In the genomic region with DNA sequence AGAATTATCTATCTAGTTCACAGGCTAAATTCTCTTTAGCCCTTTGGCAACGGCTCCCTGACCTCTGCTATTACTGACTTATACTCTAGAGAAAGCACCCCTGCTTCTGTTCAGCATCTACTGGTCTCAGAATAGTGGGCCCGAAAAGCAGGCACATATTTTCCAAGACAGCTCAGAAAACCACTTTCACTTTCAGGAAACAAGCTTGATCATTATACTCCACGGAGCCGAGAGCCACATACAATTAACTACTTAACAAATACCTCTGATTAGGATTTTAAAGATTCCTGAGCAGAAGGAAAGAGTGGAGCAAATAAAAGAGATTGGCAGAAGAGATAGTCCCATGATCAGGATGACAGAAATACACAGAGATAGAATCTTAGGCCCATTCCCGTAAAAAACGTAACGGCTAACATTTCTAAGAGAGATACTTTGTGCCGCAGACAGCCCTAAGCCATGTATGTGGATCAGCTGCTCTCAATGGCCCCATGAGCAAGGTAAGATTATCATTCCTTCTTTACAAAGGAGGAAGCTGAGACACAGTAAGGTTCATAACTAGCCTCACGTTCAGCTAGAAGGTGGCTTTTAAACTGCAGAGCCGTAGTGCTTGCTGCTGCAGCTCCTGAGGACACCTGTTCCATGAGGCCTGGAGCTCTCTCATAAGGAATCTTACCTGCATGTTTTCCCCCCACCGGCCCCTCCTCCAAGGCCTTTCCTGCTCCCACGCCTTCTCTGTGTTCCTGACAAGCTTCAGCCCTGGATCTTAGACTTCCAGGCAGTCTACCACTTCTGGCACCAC, we compare ENCODE assay signal across 10 cellular contexts.
DNase-seq lines count a peak whose midpoint lies in the region; ATAC-seq and TF ChIP-seq lines count a peak whose summit lies in the region.
"Had no signal": no experiment of that assay in that cellular context is flagged by ENCODE, and none has a peak within 500 bp of the region (broad histone marks: within the 10 kb centered on the region; RNA-seq: fewer than 3 reads in every experiment).

No MANE protein-coding gene starts in this region.

- H3K9me3 ChIP-seq in upper lobe of left lung, result no peaks in the 10 kb centered on the region

- peak overlapping the region; percentile 41 for H3K4me3 Mint-ChIP-seq in central memory CD8-positive, alpha-beta T cell

- no peak for TF ChIP-seq POLR2A in upper lobe of left lung (IDR thresholded peaks at IDR 0.05)

- H3K27me3 Mint-ChIP-seq in central memory CD8-positive, alpha-beta T cell, result no peaks in the 10 kb centered on the region

- peak; percentile 25 for DNase-seq in activated T-cell treated with anti-CD3 and anti-CD28 coated beads for 24 hours (ENCODE audit: low read depth)
- no peak for DNase-seq in activated T-cell treated with anti-CD3 and anti-CD28 coated beads, Interleukin-2, amount 50 U/mL, for 48 hours
- no peak for DNase-seq in central memory CD8-positive, alpha-beta T cell (ENCODE audit: low spot score in 2 of 2)
- DNase-seq in midbrain (lab: John Stamatoyannopoulos, UW), result peak; percentile 19
- no peak for DNase-seq in upper lobe of left lung
- no peak for DNase-seq in putamen (ENCODE audit: low spot score)
- no peak for DNase-seq in NCI-H2227 treated with DMSO at 0.1 percent for 48 hours (lab: John Stamatoyannopoulos, UW)
- no peak for DNase-seq in SKM-1 (lab: John Stamatoyannopoulos, UW; ENCODE audit: unreplicated experiment)
- DNase-seq: activated CD4-positive, CD25-positive, alpha-beta regulatory T cell treated with anti-CD3 and anti-CD28 coated beads, Interleukin-2, amount 50 U/mL, for 72 hours had no signal

- TF ChIP-seq EP300 in upper lobe of left lung (IDR thresholded peaks at IDR 0.05), result no peak

- H3K9me3 Mint-ChIP-seq in central memory CD8-positive, alpha-beta T cell, result no peaks in the 10 kb centered on the region

- peak overlapping the region; percentile 62 to 77 (median 68) for H3K27ac ChIP-seq in upper lobe of left lung
- H3K27ac ChIP-seq: KMS-11 had no signal

- H3K36me3 Mint-ChIP-seq in central memory CD8-positive, alpha-beta T cell (ENCODE audit: insufficient read depth), result peaks cover 1% of the 10 kb centered on the region

- peaks cover 27% of the 10 kb centered on the region for H3K4me1 Mint-ChIP-seq in central memory CD8-positive, alpha-beta T cell

- TF ChIP-seq CTCF in upper lobe of left lung (IDR thresholded peaks at IDR 0.05), result no peak

- H3K4me3 ChIP-seq in upper lobe of left lung, result peak overlapping the region in 1 of 4 donors; percentile 9

- WGBS in upper lobe of left lung, 2 donors, result 53 to 58% methylated on average over 12 of the region's 12 CpGs

- H3K27me3 ChIP-seq in upper lobe of left lung, result no peaks in the 10 kb centered on the region

- no peaks in the 10 kb centered on the region for H3K36me3 ChIP-seq in upper lobe of left lung

- H3K27ac Mint-ChIP-seq in central memory CD8-positive, alpha-beta T cell (ENCODE audit: low read depth), result peak overlapping the region; percentile 20

- no peak for ATAC-seq in central memory CD8-positive, alpha-beta T cell (replicated peaks; ENCODE audit: extremely low read depth, poor library complexity, severe bottlenecking)
- peak in 1 of 2 donors; percentile 65 for ATAC-seq in upper lobe of left lung (ENCODE audit: low FRiP score in 2 of 2)

- H3K4me1 ChIP-seq in upper lobe of left lung, result peaks cover 16 to 35% (median 29%) of the 10 kb centered on the region in 4 donors

Comparison
In these comparisons a context has a peak if more than half of its experiments do, and no peak if none do; other contexts are left out.
1. DNase-seq: peak in activated T-cell treated with anti-CD3 and anti-CD28 coated beads for 24 hours (single experiment) and midbrain (single experiment); none in activated T-cell treated with anti-CD3 and anti-CD28 coated beads, Interleukin-2, amount 50 U/mL, for 48 hours (0 of 2), central memory CD8-positive, alpha-beta T cell (0 of 2), upper lobe of left lung (0 of 2), putamen (single experiment), NCI-H2227 treated with DMSO at 0.1 percent for 48 hours (single experiment) and SKM-1 (single experiment).